ENCODE assay signal across 8 cellular contexts in genomic region chr7:27196287-27196739, GRCh38. TPM values are rescaled to one million over a fixed set of nuclear protein-coding genes. Genes with fewer than 3 reads are reported as not detected.
DNase-seq lines count a peak whose midpoint lies in the region; FAIRE-seq and TF ChIP-seq lines count a peak whose summit lies in the region.

No MANE protein-coding gene starts in this region.

- no peaks in the 10 kb centered on the region for H3K9me3 ChIP-seq in HEK293 (ENCODE audit: control insufficient read depth, insufficient read depth, low read depth, low read length)

- no peak overlapping the region for H3K4me3 ChIP-seq in AG10803 (ENCODE audit: low read length)
- H3K4me3 ChIP-seq in HEK293 (ENCODE audit: low read depth, low read length) = peak overlapping the region; percentile 89

- no peak overlapping the region for H3K27ac Mint-ChIP-seq in endothelial cell (ENCODE audit: unreplicated experiment)

- H3K9me3 Mint-ChIP-seq in endothelial cell (ENCODE audit: unreplicated experiment) = no peaks in the 10 kb centered on the region

- H3K36me3 ChIP-seq in HEK293 (ENCODE audit: control insufficient read depth in 2 of 2, insufficient read depth in 1 of 2, low read length in 2 of 2) = peaks cover 10 to 23% of the 10 kb centered on the region in 2 experiments; a peak in 2 of 3 replicates

- H3K27me3 Mint-ChIP-seq in endothelial cell (ENCODE audit: unreplicated experiment) = peaks cover 38% of the 10 kb centered on the region

- peaks cover 13% of the 10 kb centered on the region for H3K4me1 Mint-ChIP-seq in endothelial cell (ENCODE audit: unreplicated experiment)

- CTCF ChIA-PET in HEK293 (lab: Yijun Ruan, JAX) = interaction anchor here (0.5 to 3.1 kb wide), 39 partner anchors 9 to 898 kb away, joined by 3 to 26 read pairs (median 4); partner anchors contain the start of genes HIBADH and HOXA11

- no peaks in the 10 kb centered on the region for H3K36me3 Mint-ChIP-seq in endothelial cell (ENCODE audit: low read depth, unreplicated experiment)

- no peak for FAIRE-seq in HTR-8/SVneo (lab: Jason Lieb, UNC)

- DNase-seq in AG10803 (ENCODE audit: low read depth) (peak; percentile 70), NOMO-1 treated with DMSO at 0.1 percent for 48 hours (lab: John Stamatoyannopoulos, UW; ENCODE audit: unreplicated experiment) (peak; percentile 80), endothelial cell (ENCODE audit: low spot score) (peak; percentile 82), myocyte (ENCODE audit: low read depth) (peak; percentile 81), HTR-8/SVneo (ENCODE audit: insufficient read length, low spot score) (no peak)
- DNase-seq in activated CD8-positive, alpha-beta memory T cell treated with anti-CD3 and anti-CD28 coated beads, Interleukin-2, amount 50 U/mL, for 1 hour (ENCODE audit: extremely low read depth) = peak; percentile 67
- peak; percentile 84 for DNase-seq in stimulated activated CD8-positive, alpha-beta memory T cell treated with anti-CD3 and anti-CD28 coated beads, Interleukin-7, amount 100 ng/mL, for 24 hours (ENCODE audit: low read depth)

- H3K27ac ChIP-seq in HEK293 (ENCODE audit: extremely low read depth, low read depth, low read length) = no peak overlapping the region

- H3K4me3 Mint-ChIP-seq in endothelial cell (ENCODE audit: unreplicated experiment) = no peak overlapping the region

- POLR2A ChIA-PET in HEK293 (lab: Yijun Ruan, JAX) = interaction anchor here (0.6 to 2.6 kb wide), 4 partner anchors 10 to 544 kb away, joined by 3 to 25 read pairs (median 4); partner anchors contain the start of gene HOXA11

- peaks cover 17% of the 10 kb centered on the region for H3K4me1 ChIP-seq in HEK293 (ENCODE audit: control insufficient read depth, insufficient read depth, low read length)

- peak; percentile 90 for TF ChIP-seq CTCF in AG10803 (conservative IDR thresholded peaks at IDR 0.05; ENCODE audit: low read length)
- TF ChIP-seq CTCF in HEK293 (tag by site-specific recombination; IDR thresholded peaks at IDR 0.05) = peak; percentile 71
- peak; percentile 81 for TF ChIP-seq CTCF in endothelial cell (IDR thresholded peaks at IDR 0.05; ENCODE audit: unreplicated experiment)

TF ChIP-seq in HEK293, 187 proteins besides CTCF, POLR2A, EP300 and RAD21:
- TF ChIP-seq ZNF843 (tag by site-specific recombination; IDR thresholded peaks at IDR 0.05) (0 out of 2 replicates have a peak, but pooled peaks have one; percentile 15), YY2 (tag by site-specific recombination; IDR thresholded peaks at IDR 0.05) (no peak), BCL11A (tag by site-specific recombination; IDR thresholded peaks at IDR 0.05; ENCODE audit: low read depth) (peak; percentile 87), ZNF366 (tag by site-specific recombination; conservative IDR thresholded peaks at IDR 0.05) (peak; percentile 79), KLF8 (tag by site-specific recombination; IDR thresholded peaks at IDR 0.05) (0 out of 2 replicates have a peak, but pooled peaks have one; percentile 30), FEZF1 (tag by site-specific recombination; IDR thresholded peaks at IDR 0.05) (peak; percentile 90), KLF10 (tag by site-specific recombination; IDR thresholded peaks at IDR 0.05) (0 out of 2 replicates have a peak, but pooled peaks have one; percentile 46), ZEB2 (tag by site-specific recombination; IDR thresholded peaks at IDR 0.05) (0 out of 2 replicates have a peak, but pooled peaks have one; percentile 35), ZNF777 (tag by site-specific recombination; IDR thresholded peaks at IDR 0.05; ENCODE audit: borderline replicate concordance) (no peak), PRDM1 (tag by site-specific recombination; IDR thresholded peaks at IDR 0.05) (peak; percentile 54; the same call in 1 of the 2 replicates), PRDM6 (tag by site-specific recombination; IDR thresholded peaks at IDR 0.05) (peak; percentile 88), BCL11B (tag by site-specific recombination; IDR thresholded peaks at IDR 0.05; ENCODE audit: low read depth) (peak; percentile 80), ZNF221 (tag by site-specific recombination; IDR thresholded peaks at IDR 0.05; ENCODE audit: borderline replicate concordance) (no peak), MEIS1 (CRISPR knock-in tag; IDR thresholded peaks at IDR 0.05; ENCODE audit: borderline replicate concordance) (no peak), IKZF3 (tag by site-specific recombination; IDR thresholded peaks at IDR 0.05) (peak; percentile 22; the same call in 1 of the 2 replicates), ZNF596 (tag by site-specific recombination; IDR thresholded peaks at IDR 0.05) (no peak), ZNF654 (tag by site-specific recombination; IDR thresholded peaks at IDR 0.05; ENCODE audit: low read depth) (peak; percentile 87), ZXDB (tag by site-specific recombination; IDR thresholded peaks at IDR 0.05) (0 out of 2 replicates have a peak, but pooled peaks have one; percentile 23), ZNF660 (tag by site-specific recombination; IDR thresholded peaks at IDR 0.05) (peak; percentile 46; the same call in 1 of the 2 replicates)
- TF ChIP-seq, protein P1, sequence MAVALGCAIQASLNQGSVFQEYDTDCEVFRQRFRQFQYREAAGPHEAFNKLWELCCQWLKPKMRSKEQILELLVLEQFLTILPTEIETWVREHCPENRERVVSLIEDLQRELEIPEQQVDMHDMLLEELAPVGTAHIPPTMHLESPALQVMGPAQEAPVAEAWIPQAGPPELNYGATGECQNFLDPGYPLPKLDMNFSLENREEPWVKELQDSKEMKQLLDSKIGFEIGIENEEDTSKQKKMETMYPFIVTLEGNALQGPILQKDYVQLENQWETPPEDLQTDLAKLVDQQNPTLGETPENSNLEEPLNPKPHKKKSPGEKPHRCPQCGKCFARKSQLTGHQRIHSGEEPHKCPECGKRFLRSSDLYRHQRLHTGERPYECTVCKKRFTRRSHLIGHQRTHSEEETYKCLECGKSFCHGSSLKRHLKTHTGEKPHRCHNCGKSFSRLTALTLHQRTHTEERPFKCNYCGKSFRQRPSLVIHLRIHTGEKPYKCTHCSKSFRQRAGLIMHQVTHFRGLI (tag by site-specific recombination; IDR thresholded peaks at IDR 0.05) = 0 out of 2 replicates have a peak, but pooled peaks have one; percentile 16
- TF ChIP-seq, protein P2, sequence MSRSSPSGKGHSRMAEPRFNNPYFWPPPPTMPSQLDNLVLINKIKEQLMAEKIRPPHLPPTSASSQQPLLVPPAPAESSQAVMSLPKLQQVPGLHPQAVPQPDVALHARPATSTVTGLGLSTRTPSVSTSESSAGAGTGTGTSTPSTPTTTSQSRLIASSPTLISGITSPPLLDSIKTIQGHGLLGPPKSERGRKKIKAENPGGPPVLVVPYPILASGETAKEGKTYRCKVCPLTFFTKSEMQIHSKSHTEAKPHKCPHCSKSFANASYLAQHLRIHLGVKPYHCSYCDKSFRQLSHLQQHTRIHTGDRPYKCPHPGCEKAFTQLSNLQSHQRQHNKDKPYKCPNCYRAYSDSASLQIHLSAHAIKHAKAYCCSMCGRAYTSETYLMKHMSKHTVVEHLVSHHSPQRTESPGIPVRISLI (tag by site-specific recombination; IDR thresholded peaks at IDR 0.05) = peak; percentile 46; the same call in 1 of the 2 replicates
- TF ChIP-seq, protein P3, sequence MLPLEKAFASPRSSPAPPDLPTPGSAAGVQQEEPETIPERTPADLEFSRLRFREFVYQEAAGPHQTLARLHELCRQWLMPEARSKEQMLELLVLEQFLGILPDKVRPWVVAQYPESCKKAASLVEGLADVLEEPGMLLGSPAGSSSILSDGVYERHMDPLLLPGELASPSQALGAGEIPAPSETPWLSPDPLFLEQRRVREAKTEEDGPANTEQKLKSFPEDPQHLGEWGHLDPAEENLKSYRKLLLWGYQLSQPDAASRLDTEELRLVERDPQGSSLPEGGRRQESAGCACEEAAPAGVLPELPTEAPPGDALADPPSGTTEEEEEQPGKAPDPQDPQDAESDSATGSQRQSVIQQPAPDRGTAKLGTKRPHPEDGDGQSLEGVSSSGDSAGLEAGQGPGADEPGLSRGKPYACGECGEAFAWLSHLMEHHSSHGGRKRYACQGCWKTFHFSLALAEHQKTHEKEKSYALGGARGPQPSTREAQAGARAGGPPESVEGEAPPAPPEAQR (tag by site-specific recombination; IDR thresholded peaks at IDR 0.05) = no peak

RNA-seq across cellular contexts. Expression of gene HOXA13, which starts 3.6 kb away (rescaled TPM):
- not detected for total RNA-seq in endothelial cell (ENCODE audit: unreplicated experiment)
- 0.13 and 0.26 TPM in 2 replicates for total RNA-seq in myocyte
- 0.33 TPM for polyA plus RNA-seq in myocyte (2012)

RNA-seq across cellular contexts. Expression of gene HOXA11, which starts 11.3 kb away (rescaled TPM):
- total RNA-seq in endothelial cell (ENCODE audit: unreplicated experiment) (not detected), myocyte (1.7 TPM in 2 replicates)
- 0.96 TPM for polyA plus RNA-seq in myocyte (2012)

RNA-seq across cellular contexts. Expression of gene HOXA10, which starts 22.2 kb away (rescaled TPM):
- not detected for total RNA-seq in endothelial cell (ENCODE audit: unreplicated experiment)
- total RNA-seq in myocyte = 14.6 and 15.1 TPM in 2 replicates
- 10.1 TPM for polyA plus RNA-seq in myocyte (2012)

RNA-seq across cellular contexts. Expression of gene HOXA9, which starts 31.0 kb away (rescaled TPM):
- total RNA-seq in endothelial cell (ENCODE audit: unreplicated experiment) = 0.80 TPM
- 9.1 and 13.0 TPM in 2 replicates for total RNA-seq in myocyte
- polyA plus RNA-seq in myocyte (2012) = 1.7 TPM

RNA-seq across cellular contexts. Expression of gene HOXA7, which starts 39.8 kb away (rescaled TPM):
- total RNA-seq in endothelial cell (ENCODE audit: unreplicated experiment) (not detected), myocyte (20.5 and 20.9 TPM in 2 replicates)
- 8.2 TPM for polyA plus RNA-seq in myocyte (2012)

Comparison
In these comparisons a context has a peak if more than half of its experiments do, and no peak if none do; other contexts are left out.
1. RNA of gene HOXA10, which starts 22.2 kb away (total RNA-seq): 14.6 to 15.1 TPM in myocyte; not detected in endothelial cell (single experiment); every median in the first group is over 10 times any median in the second.
2. Peak in every context shown above with its lines, with median percentiles within 50 percentile points of each other: CTCF ChIP-seq.